In genomic region chr12:29908154-29908553, GRCh38 we compare ENCODE assay signal across 4 cellular contexts.
TF ChIP-seq lines count a peak whose summit lies in the region.

No MANE protein-coding gene starts in this region.

TF ChIP-seq in HepG2, 621 proteins besides CTCF, POLR2A, EP300 and RAD21 (continues in another document):
- no peak for TF ChIP-seq MLLT10 (CRISPR knock-in tag; IDR thresholded peaks at IDR 0.05)
- TF ChIP-seq ZNF841 (CRISPR knock-in tag; IDR thresholded peaks at IDR 0.05; ENCODE audit: borderline replicate concordance), result no peak
- TF ChIP-seq ELK4 (CRISPR knock-in tag; IDR thresholded peaks at IDR 0.05; ENCODE audit: borderline replicate concordance), result no peak
- TF ChIP-seq SETDB1 (CRISPR knock-in tag; IDR thresholded peaks at IDR 0.05; ENCODE audit: borderline replicate concordance), result no peak
- no peak for TF ChIP-seq PRDM15 (CRISPR knock-in tag; IDR thresholded peaks at IDR 0.05)
- TF ChIP-seq GABPB1 (CRISPR knock-in tag; IDR thresholded peaks at IDR 0.05), result no peak
- no peak for TF ChIP-seq CREB3 (CRISPR knock-in tag; IDR thresholded peaks at IDR 0.05)

TF ChIP-seq in A549, 52 proteins besides CTCF, POLR2A, EP300 and RAD21:
- no peak for TF ChIP-seq KDM1A (IDR thresholded peaks at IDR 0.05; ENCODE audit: low read depth)
- peak; percentile 61 for TF ChIP-seq MAFK (IDR thresholded peaks at IDR 0.05; ENCODE audit: partially characterized antibody)

TF ChIP-seq in IMR-90, 13 proteins besides CTCF, POLR2A, EP300 and RAD21:
- TF ChIP-seq USF2 (IDR thresholded peaks at IDR 0.05; ENCODE audit: low read depth, low read length) (no peak), MAFK (IDR thresholded peaks at IDR 0.05; ENCODE audit: low read depth, low read length) (peak; percentile 70)

TF ChIP-seq in K562, 482 proteins besides CTCF, POLR2A, EP300 and RAD21:
- TF ChIP-seq RBFOX2 (IDR thresholded peaks at IDR 0.05; ENCODE audit: low read depth, low read length), result no peak
- peak; percentile 42; the same call in 1 of the 2 replicates for TF ChIP-seq ZNF316 (IDR thresholded peaks at IDR 0.05)
